9 cellular contexts compared by ENCODE assay signal in genomic region chr2:26720322-26721166, GRCh38.
A peak's percentile ranks its signal among the peaks of the same experiment; 100 is the strongest.
DNase-seq lines count a peak whose midpoint lies in the region; ATAC-seq and TF ChIP-seq lines count a peak whose summit lies in the region.
"Had no signal": no experiment of that assay in that cellular context is flagged by ENCODE, and none has a peak within 500 bp of the region (broad histone marks: within the 10 kb centered on the region; RNA-seq: fewer than 3 reads in every experiment).

No MANE protein-coding gene starts in this region.

- H3K27ac Mint-ChIP-seq in activated naive CD8-positive, alpha-beta T cell treated with anti-CD3 and anti-CD28 coated beads, Interleukin-2, amount 50 U/mL, for 24 hours: no peak overlapping the region
- H3K27ac Mint-ChIP-seq: CD4-positive, CD25-positive, alpha-beta regulatory T cell had no signal

- in situ Hi-C loops in ACHN (cut with HindIII; ENCODE audit: low pct_ligation_motif_present, low pct_unique_long_range_greater_than_20kb, low sequenced_read_pairs): no loop called here

- H3K4me3 ChIP-seq in LNCaP clone FGC (ENCODE audit: low read depth, low read length) (no peak overlapping the region), duodenal mucosa (ENCODE audit: low read depth in 1 of 2, low read length in 2 of 2) (no peak overlapping the region)

- H3K9me3 Mint-ChIP-seq in activated naive CD8-positive, alpha-beta T cell treated with anti-CD3 and anti-CD28 coated beads, Interleukin-2, amount 50 U/mL, for 24 hours: no peaks in the 10 kb centered on the region

- H3K4me1 Mint-ChIP-seq in activated naive CD8-positive, alpha-beta T cell treated with anti-CD3 and anti-CD28 coated beads, Interleukin-2, amount 50 U/mL, for 24 hours: no peaks in the 10 kb centered on the region

- no peak for ATAC-seq in activated naive CD8-positive, alpha-beta T cell treated with anti-CD3 and anti-CD28 coated beads, Interleukin-2, amount 50 U/mL, for 24 hours
- no peak for ATAC-seq in HG02852 (IDR thresholded peaks at IDR 0.05; ENCODE audit: unreplicated experiment)

- H3K4me1 ChIP-seq in duodenal mucosa (ENCODE audit: control insufficient read depth in 1 of 2, insufficient read depth in 2 of 2, low read length in 2 of 2): peaks cover 53 to 55% of the 10 kb centered on the region in 2 donors

- H3K36me3 ChIP-seq in duodenal mucosa (ENCODE audit: control insufficient read depth in 1 of 2, insufficient read depth in 2 of 2, low read length in 2 of 2): no peaks in the 10 kb centered on the region

- peak overlapping the region; percentile 77 for H3K27ac ChIP-seq in duodenal mucosa (ENCODE audit: low read depth, low read length)

- no peaks in the 10 kb centered on the region for H3K27me3 Mint-ChIP-seq in activated naive CD8-positive, alpha-beta T cell treated with anti-CD3 and anti-CD28 coated beads, Interleukin-2, amount 50 U/mL, for 24 hours

- H3K9ac ChIP-seq in duodenal mucosa (ENCODE audit: low read depth in 1 of 2, low read length in 2 of 2): peak overlapping the region; percentile 22 to 39

- TF ChIP-seq CTCF in LNCaP clone FGC (IDR thresholded peaks at IDR 0.05; ENCODE audit: control insufficient read depth, extremely low read depth, insufficient read depth): no peak

- DNase-seq in ACHN (peak; percentile 48), LNCaP clone FGC (ENCODE audit: low read depth) (peak; percentile 28), midbrain (lab: John Stamatoyannopoulos, UW) (peak; percentile 45), DMS79 (lab: John Stamatoyannopoulos, UW) (no peak), GM19240 (ENCODE audit: insufficient read length, low spot score) (no peak)
- DNase-seq in activated naive CD8-positive, alpha-beta T cell treated with anti-CD3 and anti-CD28 coated beads, Interleukin-2, amount 50 U/mL, for 24 hours: no peak
- DNase-seq: CD4-positive, CD25-positive, alpha-beta regulatory T cell had no signal

- H3K36me3 Mint-ChIP-seq in activated naive CD8-positive, alpha-beta T cell treated with anti-CD3 and anti-CD28 coated beads, Interleukin-2, amount 50 U/mL, for 24 hours (ENCODE audit: low read depth): no peaks in the 10 kb centered on the region
- H3K36me3 Mint-ChIP-seq: CD4-positive, CD25-positive, alpha-beta regulatory T cell had no signal

- H3K4me3 Mint-ChIP-seq in activated naive CD8-positive, alpha-beta T cell treated with anti-CD3 and anti-CD28 coated beads, Interleukin-2, amount 50 U/mL, for 24 hours: no peak overlapping the region
- H3K4me3 Mint-ChIP-seq: CD4-positive, CD25-positive, alpha-beta regulatory T cell had no signal

- no peaks in the 10 kb centered on the region for H3K9me3 ChIP-seq in duodenal mucosa (ENCODE audit: control insufficient read depth in 1 of 2, low read length in 2 of 2)

- no peaks in the 10 kb centered on the region for H3K27me3 ChIP-seq in duodenal mucosa (ENCODE audit: control insufficient read depth in 1 of 2, insufficient read depth in 2 of 2, low read length in 2 of 2)

Comparison
In these comparisons a context has a peak if more than half of its experiments do, and no peak if none do; other contexts are left out.
1. DNase-seq: peak in ACHN (single experiment), LNCaP clone FGC (single experiment) and midbrain (single experiment); none in activated naive CD8-positive, alpha-beta T cell treated with anti-CD3 and anti-CD28 coated beads, Interleukin-2, amount 50 U/mL, for 24 hours (single experiment), DMS79 (single experiment) and GM19240 (single experiment).